ENCODE assay signal across 14 cellular contexts in genomic region chr10:97842658-97843295, GRCh38. TPM values are rescaled to one million over a fixed set of nuclear protein-coding genes. Genes with fewer than 3 reads are reported as not detected.
A peak's percentile ranks its signal among the peaks of the same experiment; 100 is the strongest.
DNase-seq lines count a peak whose midpoint lies in the region; ATAC-seq, FAIRE-seq and TF ChIP-seq lines count a peak whose summit lies in the region.
"Had no signal": no experiment of that assay in that cellular context is flagged by ENCODE, and none has a peak within 500 bp of the region (broad histone marks: within the 10 kb centered on the region; RNA-seq: fewer than 3 reads in every experiment).

No MANE protein-coding gene starts in this region.

- 44% methylated on average over 7 of the region's 7 CpGs for WGBS in A549 (ENCODE audit: missing lambda C conversion rate)
- WGBS in suprapubic skin = 40% methylated on average over 7 of the region's 7 CpGs

- peaks cover 32% of the 10 kb centered on the region for H3K4me1 ChIP-seq in A549
- peaks cover 6% of the 10 kb centered on the region for H3K4me1 ChIP-seq in suprapubic skin

- H3K27ac ChIP-seq in A549 (peak overlapping the region; percentile 42 to 64; a peak in 5 of 6 replicates), suprapubic skin (no peak overlapping the region)
- H3K27ac ChIP-seq: cardiac muscle cell, neutrophil had no signal

- H3K9me3 Mint-ChIP-seq in endothelial cell (ENCODE audit: unreplicated experiment) = no peaks in the 10 kb centered on the region
- no peaks in the 10 kb centered on the region for H3K9me3 Mint-ChIP-seq in activated naive CD8-positive, alpha-beta T cell treated with anti-CD3 and anti-CD28 coated beads, Interleukin-2, amount 50 U/mL, for 24 hours

- DNase-seq in A549 (ENCODE audit: low read depth in 1 of 2, low spot score in 1 of 2) = no peak
- peak; percentile 39 for DNase-seq in EH (ENCODE audit: low read depth)
- peak; percentile 49 for DNase-seq in NCI-H510A (lab: John Stamatoyannopoulos, UW)
- DNase-seq in endothelial cell (ENCODE audit: low spot score) = no peak
- no peak for DNase-seq in activated naive CD8-positive, alpha-beta T cell treated with anti-CD3 and anti-CD28 coated beads, Interleukin-2, amount 50 U/mL, for 24 hours
- no peak for DNase-seq in DMS 273 treated with DMSO at 0.1 percent for 48 hours (lab: John Stamatoyannopoulos, UW)
- DNase-seq in suprapubic skin (ENCODE audit: low spot score in 2 of 2) = no peak
- DNase-seq: activated CD8-positive, alpha-beta T cell treated with anti-CD3 and anti-CD28 coated beads, Interleukin-2, amount 10 ng/mL, durations not matched to agents 7 days and 5 days; left colon; NCI-H1092 treated with DMSO at 0.1 percent for 48 hours; right cardiac atrium had no signal

- H3K9me3 ChIP-seq in A549 = no peaks in the 10 kb centered on the region
- no peaks in the 10 kb centered on the region for H3K9me3 ChIP-seq in suprapubic skin
- H3K9me3 ChIP-seq: neutrophil had no signal

- H3K27ac Mint-ChIP-seq in endothelial cell (ENCODE audit: unreplicated experiment) = peak overlapping the region; percentile 79
- no peak overlapping the region for H3K27ac Mint-ChIP-seq in activated naive CD8-positive, alpha-beta T cell treated with anti-CD3 and anti-CD28 coated beads, Interleukin-2, amount 50 U/mL, for 24 hours
- H3K27ac Mint-ChIP-seq: activated CD8-positive, alpha-beta T cell treated with anti-CD3 and anti-CD28 coated beads, Interleukin-2, amount 10 ng/mL, durations not matched to agents 7 days and 5 days had no signal

- peak in 1 of 2 experiments; percentile 9; a peak in 1 of 6 replicates for ATAC-seq in A549
- ATAC-seq in activated naive CD8-positive, alpha-beta T cell treated with anti-CD3 and anti-CD28 coated beads, Interleukin-2, amount 50 U/mL, for 24 hours = no peak
- ATAC-seq in GM18498 (IDR thresholded peaks at IDR 0.05; ENCODE audit: unreplicated experiment) = no peak
- ATAC-seq: activated CD8-positive, alpha-beta T cell treated with anti-CD3 and anti-CD28 coated beads, Interleukin-2, amount 10 ng/mL, durations not matched to agents 7 days and 5 days; left colon; right cardiac atrium had no signal

- no peaks in the 10 kb centered on the region for H3K36me3 ChIP-seq in suprapubic skin
- H3K36me3 ChIP-seq: cardiac muscle cell, neutrophil had no signal

- no peak overlapping the region for H3K4me3 ChIP-seq in A549
- H3K4me3 ChIP-seq in suprapubic skin = no peak overlapping the region
- H3K4me3 ChIP-seq: cardiac muscle cell had no signal

- H3K27me3 ChIP-seq in suprapubic skin = no peaks in the 10 kb centered on the region

- no peak overlapping the region for H3K4me3 Mint-ChIP-seq in endothelial cell (ENCODE audit: unreplicated experiment)
- no peak overlapping the region for H3K4me3 Mint-ChIP-seq in activated naive CD8-positive, alpha-beta T cell treated with anti-CD3 and anti-CD28 coated beads, Interleukin-2, amount 50 U/mL, for 24 hours
- H3K4me3 Mint-ChIP-seq: activated CD8-positive, alpha-beta T cell treated with anti-CD3 and anti-CD28 coated beads, Interleukin-2, amount 10 ng/mL, durations not matched to agents 7 days and 5 days had no signal

- TF ChIP-seq CTCF in A549 (IDR thresholded peaks at IDR 0.05) = no peak
- no peak for TF ChIP-seq CTCF in endothelial cell (IDR thresholded peaks at IDR 0.05; ENCODE audit: unreplicated experiment)
- TF ChIP-seq CTCF in suprapubic skin (IDR thresholded peaks at IDR 0.05) = no peak

- FAIRE-seq in A549 (lab: Jason Lieb, UNC) = no peak

- H3K36me3 Mint-ChIP-seq in endothelial cell (ENCODE audit: low read depth, unreplicated experiment) = no peaks in the 10 kb centered on the region
- H3K36me3 Mint-ChIP-seq in activated naive CD8-positive, alpha-beta T cell treated with anti-CD3 and anti-CD28 coated beads, Interleukin-2, amount 50 U/mL, for 24 hours (ENCODE audit: low read depth) = no peaks in the 10 kb centered on the region

- TF ChIP-seq EP300 in A549 (IDR thresholded peaks at IDR 0.05) (no peak), suprapubic skin (IDR thresholded peaks at IDR 0.05) (no peak)

- peaks cover 14% of the 10 kb centered on the region for H3K4me1 Mint-ChIP-seq in endothelial cell (ENCODE audit: unreplicated experiment)
- peaks cover 15% of the 10 kb centered on the region for H3K4me1 Mint-ChIP-seq in activated naive CD8-positive, alpha-beta T cell treated with anti-CD3 and anti-CD28 coated beads, Interleukin-2, amount 50 U/mL, for 24 hours

- no peak for TF ChIP-seq RAD21 in A549 (conservative IDR thresholded peaks at IDR 0.05 in 1 of 2, IDR thresholded peaks at IDR 0.05 in 1 of 2)

- H3K4me2 ChIP-seq in A549 = peak overlapping the region; percentile 66

- POLR2A ChIA-PET in A549 (lab: Yijun Ruan, JAX) = interaction anchor here (1.0 to 1.5 kb wide), 7 partner anchors 15 to 156 kb away, joined by 3 to 6 read pairs (median 4); partner anchors contain the start of gene AVPI1

- no peak for TF ChIP-seq POLR2A in A549 (IDR thresholded peaks at IDR 0.05; ENCODE audit: low read length)
- no peak for TF ChIP-seq POLR2A in suprapubic skin (IDR thresholded peaks at IDR 0.05)

- CTCF ChIA-PET in A549 (lab: Yijun Ruan, JAX) = interaction anchor here (0.6 to 1.8 kb wide), 16 partner anchors 11 to 85 kb away, joined by 3 to 21 read pairs (median 4); no protein-coding TSS in a partner anchor

- H3K27me3 Mint-ChIP-seq in endothelial cell (ENCODE audit: unreplicated experiment) = peaks cover 4% of the 10 kb centered on the region
- H3K27me3 Mint-ChIP-seq in activated naive CD8-positive, alpha-beta T cell treated with anti-CD3 and anti-CD28 coated beads, Interleukin-2, amount 50 U/mL, for 24 hours = no peaks in the 10 kb centered on the region

TF ChIP-seq in A549, 52 proteins besides CTCF, POLR2A, EP300 and RAD21:
- TF ChIP-seq FOSB (CRISPR knock-in tag; IDR thresholded peaks at IDR 0.05) (no peak), RNF2 (IDR thresholded peaks at IDR 0.05; ENCODE audit: borderline replicate concordance, low read depth) (no peak), EHMT2 (IDR thresholded peaks at IDR 0.05; ENCODE audit: low read depth) (no peak), CEBPB (IDR thresholded peaks at IDR 0.05) (no peak; a peak in 1 of 4 replicates), ATOH8 (CRISPR knock-in tag; IDR thresholded peaks at IDR 0.05; ENCODE audit: low read depth) (no peak), RARB (CRISPR knock-in tag; IDR thresholded peaks at IDR 0.05) (no peak), HMGXB4 (CRISPR knock-in tag; IDR thresholded peaks at IDR 0.05; ENCODE audit: borderline replicate concordance) (no peak), HOXB5 (CRISPR knock-in tag; IDR thresholded peaks at IDR 0.05) (no peak), ZC3H11A (IDR thresholded peaks at IDR 0.05) (no peak), USF2 (IDR thresholded peaks at IDR 0.05) (no peak), CHD4 (IDR thresholded peaks at IDR 0.05; ENCODE audit: borderline replicate concordance) (no peak), KDM5A (IDR thresholded peaks at IDR 0.05) (no peak), GATA3 (IDR thresholded peaks at IDR 0.05; ENCODE audit: borderline replicate concordance) (no peak), ZFP36 (IDR thresholded peaks at IDR 0.05; ENCODE audit: borderline replicate concordance, partially characterized antibody) (no peak), ELK1 (IDR thresholded peaks at IDR 0.05; ENCODE audit: low read depth, low read length) (no peak)

RNA-seq across cellular contexts. Expression of gene GOLGA7B, which starts 6.9 kb away (rescaled TPM):
- polyA plus RNA-seq in A549 (2011; rRNA removed) (0.62 and 1.1 TPM in 2 replicates), A549 (2017; fragmentation: RNase III; extraction: RNeasy Plus Mini Kit Qiagen cat#74134 plus additional on column Dnase treatment) (0.98 to 1.5 TPM (median 1.4 TPM) in 3 replicates)
- 0.36 and 0.40 TPM in 2 replicates for polyA plus RNA-seq in A549 (2012; cell fraction: cytosol; rRNA removed)
- 0.55 and 1.3 TPM in 2 replicates for polyA plus RNA-seq in A549 (2012; cell fraction: nucleus; rRNA removed)
- 0.92 and 1.2 TPM in 2 replicates for polyA minus RNA-seq in A549 (2011; rRNA and poly(A)+ RNA removed)
- total RNA-seq in endothelial cell (ENCODE audit: unreplicated experiment) (2.5 TPM), suprapubic skin (10 to 100 TPM; 12.0 to 27.9 (median 19.4) TPM)

Comparison
In these comparisons a context has a peak if more than half of its experiments do, and no peak if none do; other contexts are left out.
1. DNase-seq: peak in EH (single experiment) and NCI-H510A (single experiment); none in A549 (0 of 2), endothelial cell (single experiment), activated naive CD8-positive, alpha-beta T cell treated with anti-CD3 and anti-CD28 coated beads, Interleukin-2, amount 50 U/mL, for 24 hours (single experiment), DMS 273 treated with DMSO at 0.1 percent for 48 hours (single experiment) and suprapubic skin (0 of 2).